Comparison of ENCODE assay signal across 8 cellular contexts in genomic region chr7:66739953-66740301, GRCh38. TPM values are rescaled to one million over a fixed set of nuclear protein-coding genes. Genes with fewer than 3 reads are reported as not detected.
DNase-seq lines count a peak whose midpoint lies in the region; ATAC-seq and TF ChIP-seq lines count a peak whose summit lies in the region.

No MANE protein-coding gene starts in this region.

- CTCF ChIA-PET in BJ (lab: Yijun Ruan, JAX): no interaction called here

- H3K36me3 ChIP-seq in BJ (ENCODE audit: control insufficient read depth, insufficient read depth, low read length) (peaks cover 1% of the 10 kb centered on the region), kidney epithelial cell (ENCODE audit: control insufficient read depth, insufficient read depth, low read length) (no peaks in the 10 kb centered on the region), subcutaneous abdominal adipose tissue (ENCODE audit: control insufficient read depth in 5 of 5, insufficient read depth in 5 of 5, low read length in 5 of 5) (peaks cover 0 to 9% (median 6%) of the 10 kb centered on the region in 5 donors)

- no peaks in the 10 kb centered on the region for H3K27me3 Mint-ChIP-seq in activated T-helper 17 cell treated with anti-CD3 and anti-CD28 coated beads, Interleukin-2, amount 50 U/mL, for 72 hours

- peaks cover 0 to 11% (median 7%) of the 10 kb centered on the region in 5 donors for H3K9me3 ChIP-seq in subcutaneous abdominal adipose tissue (ENCODE audit: control insufficient read depth in 5 of 5, low read length in 5 of 5)

- H3K4me3 Mint-ChIP-seq in activated T-helper 17 cell treated with anti-CD3 and anti-CD28 coated beads, Interleukin-2, amount 50 U/mL, for 72 hours: peak overlapping the region; percentile 93

- peak overlapping the region; percentile 93 for H3K27ac Mint-ChIP-seq in activated T-helper 17 cell treated with anti-CD3 and anti-CD28 coated beads, Interleukin-2, amount 50 U/mL, for 72 hours

- ATAC-seq in activated T-helper 17 cell treated with anti-CD3 and anti-CD28 coated beads, Interleukin-2, amount 50 U/mL, for 72 hours (replicated peaks): no peak

- peaks cover 34% of the 10 kb centered on the region for H3K36me3 Mint-ChIP-seq in activated T-helper 17 cell treated with anti-CD3 and anti-CD28 coated beads, Interleukin-2, amount 50 U/mL, for 72 hours (ENCODE audit: low read depth)

- peaks cover 20% of the 10 kb centered on the region for H3K4me1 Mint-ChIP-seq in activated T-helper 17 cell treated with anti-CD3 and anti-CD28 coated beads, Interleukin-2, amount 50 U/mL, for 72 hours

- H3K4me1 ChIP-seq in subcutaneous abdominal adipose tissue (ENCODE audit: control insufficient read depth in 5 of 5, insufficient read depth in 5 of 5, low read length in 5 of 5): peaks cover 1 to 24% (median 15%) of the 10 kb centered on the region in 5 donors

- no peak for TF ChIP-seq CTCF in BJ (IDR thresholded peaks at IDR 0.05; ENCODE audit: insufficient read depth, low read depth, low read length)
- no peak for TF ChIP-seq CTCF in HFF-Myc (IDR thresholded peaks at IDR 0.05; ENCODE audit: low read depth, low read length, missing control alignments)
- no peak for TF ChIP-seq CTCF in kidney epithelial cell (IDR thresholded peaks at IDR 0.05; ENCODE audit: insufficient read depth, low read length, poor library complexity, severe bottlenecking)

- H3K9ac ChIP-seq in subcutaneous abdominal adipose tissue (ENCODE audit: low read length in 5 of 5): peak overlapping the region; percentile 73 to 97 (median 88)

- no peaks in the 10 kb centered on the region for H3K9me3 Mint-ChIP-seq in activated T-helper 17 cell treated with anti-CD3 and anti-CD28 coated beads, Interleukin-2, amount 50 U/mL, for 72 hours

- H3K4me3 ChIP-seq in BJ (ENCODE audit: low read depth, low read length) (peak overlapping the region; percentile 99), HFF-Myc (replicated peaks; ENCODE audit: low read depth, low read length) (peak overlapping the region; percentile 67), kidney epithelial cell (ENCODE audit: low read depth, low read length) (peak overlapping the region; percentile 97), subcutaneous abdominal adipose tissue (ENCODE audit: low read depth in 1 of 5, low read length in 5 of 5) (peak overlapping the region; percentile 85 to 96 (median 89))

- peak overlapping the region; percentile 97 for H3K27ac ChIP-seq in subcutaneous abdominal adipose tissue (ENCODE audit: low read depth, low read length)

- POLR2A ChIA-PET in BJ (lab: Charles Lee): no interaction called here

- H3K27me3 ChIP-seq in BJ (ENCODE audit: control insufficient read depth, insufficient read depth, low read length) (no peaks in the 10 kb centered on the region), kidney epithelial cell (ENCODE audit: control insufficient read depth, insufficient read depth, low read length) (no peaks in the 10 kb centered on the region), subcutaneous abdominal adipose tissue (ENCODE audit: control insufficient read depth in 5 of 5, insufficient read depth in 4 of 5, low read length in 5 of 5) (no peaks in the 10 kb centered on the region)

- DNase-seq in BJ (ENCODE audit: low read depth) (no peak), HFF-Myc (ENCODE audit: extremely low read depth, low read depth) (no peak), kidney epithelial cell (ENCODE audit: low read depth) (no peak), NCI-H1048 (lab: John Stamatoyannopoulos, UW) (no peak), CD1c-positive myeloid dendritic cell (ENCODE audit: extremely low spot score) (no peak)
- no peak for DNase-seq in stimulated activated CD4-positive, alpha-beta T cell treated with anti-CD3 and anti-CD28 coated beads, Interleukin-12 subunit alpha, Interleukin-12 subunit beta, amount 100 ng/mL, for 4 hours

RNA-seq across cellular contexts. Expression of gene RABGEF1, which starts 0.6 kb away (rescaled TPM):
- polyA plus RNA-seq in BJ (2011; rRNA removed): 49.1 and 61.0 TPM in 2 replicates
- polyA minus RNA-seq in BJ (2011; rRNA and poly(A)+ RNA removed): 47.1 and 73.9 TPM in 2 replicates
- 10 to 100 TPM; 24.5 to 37.4 TPM for total RNA-seq in activated T-helper 17 cell treated with anti-CD3 and anti-CD28 coated beads, Interleukin-2, amount 50 U/mL, for 72 hours
- 20.6 and 23.2 TPM in 2 replicates for total RNA-seq in kidney epithelial cell
